In the genomic region with DNA sequence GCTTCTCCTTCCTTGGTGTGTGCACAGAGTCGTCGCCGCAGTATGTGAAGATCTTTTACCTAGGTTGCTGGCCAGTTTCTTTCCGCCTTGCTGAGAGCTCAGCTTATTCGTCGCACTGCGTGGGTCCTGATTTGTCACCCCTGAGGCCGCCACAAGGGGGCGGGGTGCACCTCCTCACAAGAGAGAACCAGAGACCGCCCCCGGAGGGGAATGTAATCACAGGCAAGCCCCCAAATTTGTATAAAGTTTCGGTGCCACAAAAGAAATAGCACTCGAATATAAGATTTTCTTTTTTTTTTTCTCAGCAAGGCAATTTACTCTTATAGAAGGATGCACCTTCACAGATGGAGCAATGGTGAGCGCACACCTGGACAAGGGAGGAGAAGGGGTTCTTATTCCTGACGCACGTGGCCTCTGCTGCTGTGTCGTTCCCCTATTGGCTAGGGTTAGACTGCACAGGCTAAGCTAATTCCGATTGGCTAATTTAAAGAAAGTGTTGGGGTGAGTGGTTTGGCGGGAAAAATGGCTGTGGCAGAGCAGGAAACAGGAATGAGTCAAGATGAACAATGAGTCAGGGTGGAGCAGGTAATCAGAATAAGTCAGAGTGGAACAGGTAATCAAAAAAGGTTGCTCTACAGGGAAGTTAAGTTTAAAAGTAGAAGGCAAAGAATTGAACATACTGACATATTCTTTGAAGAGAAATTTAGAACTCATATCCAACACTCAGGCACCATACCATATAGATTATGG, we compare ENCODE assay signal across 13 cellular contexts. TPM values are rescaled to one million over a fixed set of nuclear protein-coding genes. Genes with fewer than 3 reads are reported as not detected.
DNase-seq lines count a peak whose midpoint lies in the region; ATAC-seq, FAIRE-seq and TF ChIP-seq lines count a peak whose summit lies in the region.
"Had no signal": no experiment of that assay in that cellular context is flagged by ENCODE, and none has a peak within 500 bp of the region (broad histone marks: within the 10 kb centered on the region; RNA-seq: fewer than 3 reads in every experiment).

No MANE protein-coding gene starts in this region.

- H3K56ac ChIP-seq in H1 (replicated peaks; ENCODE audit: insufficient read length, low read depth, low read length): no peak overlapping the region

- H2BK5ac ChIP-seq in H1 (ENCODE audit: low read depth, low read length): no peak overlapping the region

- H2BK20ac ChIP-seq in H1 (ENCODE audit: low read length): no peak overlapping the region

- H3K4me2 ChIP-seq in OCI-LY7 (ENCODE audit: low read length): no peak overlapping the region
- H3K4me2 ChIP-seq in H1 (ENCODE audit: insufficient read depth in 1 of 2, low read depth in 2 of 2, low read length in 2 of 2): no peak overlapping the region
- H3K4me2 ChIP-seq in MM.1S (ENCODE audit: low read depth, low read length): no peak overlapping the region

- peak in 6 of 9 donors; percentile 5 to 23 (median 12) for TF ChIP-seq CTCF in heart right ventricle (IDR thresholded peaks at IDR 0.05)
- peak; percentile 63 for TF ChIP-seq CTCF in OCI-LY7 (conservative IDR thresholded peaks at IDR 0.05; ENCODE audit: low read length)
- peak; percentile 59 to 92 (median 61) for TF ChIP-seq CTCF in H1 (IDR thresholded peaks at IDR 0.05; ENCODE audit: control extremely low read depth in 1 of 3, insufficient read depth in 1 of 3, low read depth in 1 of 3, low read length in 3 of 3)
- peak; percentile 37 for TF ChIP-seq CTCF in subcutaneous adipose tissue (IDR thresholded peaks at IDR 0.05; ENCODE audit: low read depth)
- no peak for TF ChIP-seq CTCF in MM.1S (IDR thresholded peaks at IDR 0.05; ENCODE audit: low read length)

- H2AFZ ChIP-seq in OCI-LY7 (ENCODE audit: low read length) (no peak overlapping the region), H1 (ENCODE audit: low read length) (no peak overlapping the region), MM.1S (ENCODE audit: low read length) (no peak overlapping the region)

- peak; percentile 69 to 77 for TF ChIP-seq RAD21 in H1 (IDR thresholded peaks at IDR 0.05 in 1 of 2, conservative IDR thresholded peaks at IDR 0.05 in 1 of 2; ENCODE audit: low read depth in 2 of 2, low read length in 2 of 2)

- no peak for ATAC-seq in heart right ventricle
- ATAC-seq in left ventricle myocardium superior: no peak
- no peak for ATAC-seq in HG03108 (IDR thresholded peaks at IDR 0.05; ENCODE audit: unreplicated experiment)
- ATAC-seq: psoas muscle had no signal

- H3K27me3 ChIP-seq in heart right ventricle (no peaks in the 10 kb centered on the region), H1 (replicated peaks in 1 of 4; ENCODE audit: control insufficient read depth in 3 of 4, extremely low read depth in 1 of 4, insufficient read depth in 3 of 4, low read length in 3 of 4) (no peaks in the 10 kb centered on the region), MM.1S (replicated peaks; ENCODE audit: insufficient read depth, low read length) (no peaks in the 10 kb centered on the region)
- H3K27me3 ChIP-seq: suprapubic skin had no signal

- H3K79me2 ChIP-seq in OCI-LY7 (ENCODE audit: insufficient read depth, low read depth, low read length) (peaks cover 86% of the 10 kb centered on the region), H1 (ENCODE audit: control insufficient read depth in 1 of 2, insufficient read depth in 2 of 2, low read length in 2 of 2) (peaks cover 7 to 63% of the 10 kb centered on the region in 2 experiments; a peak in 2 of 4 replicates), MM.1S (ENCODE audit: low read length) (peaks cover 85% of the 10 kb centered on the region)

- H2BK120ac ChIP-seq in H1 (replicated peaks; ENCODE audit: low read depth, low read length): no peak overlapping the region

- no peak overlapping the region for H2AK5ac ChIP-seq in H1 (ENCODE audit: low read depth, low read length)

- H3K79me1 ChIP-seq in H1 (ENCODE audit: low read depth, low read length): peaks cover 3% of the 10 kb centered on the region

- H3K9ac ChIP-seq in H1 (replicated peaks in 1 of 4; ENCODE audit: extremely low read depth in 1 of 4, low read depth in 3 of 4, low read length in 3 of 4) (no peak overlapping the region), MM.1S (ENCODE audit: low read length) (no peak overlapping the region)

- H3K27ac ChIP-seq in heart right ventricle (no peak overlapping the region), OCI-LY7 (ENCODE audit: low read depth, low read length, poor library complexity, severe bottlenecking) (no peak overlapping the region), H1 (ENCODE audit: low read depth, low read length) (peak overlapping the region; percentile 50; the same call in 1 of the 2 replicates), MM.1S (ENCODE audit: low read length) (no peak overlapping the region)
- H3K27ac ChIP-seq: HL-60, psoas muscle, suprapubic skin had no signal

- H3K23me2 ChIP-seq in H1 (ENCODE audit: low read depth, low read length): no peaks in the 10 kb centered on the region

- WGBS in heart right ventricle, 2 donors: 98 to 99% methylated on average over 19 of the region's 19 CpGs
- WGBS in H1 (ENCODE audit: extremely low coverage in 1 of 2, insufficient coverage in 1 of 2, insufficient read length in 1 of 2, insufficient replicate concordance in 2 of 2, low coverage in 1 of 2, low lambda C conversion rate in 2 of 2, missing lambda C conversion rate in 1 of 2), 2 experiments: 69% methylated on average over 19 of the region's 19 CpGs; no CpG with 5 or more reads in 1 of the 2 experiments

- FAIRE-seq in H1 (lab: Jason Lieb, UNC): no peak

- TF ChIP-seq EP300 in H1 (IDR thresholded peaks at IDR 0.05; ENCODE audit: borderline replicate concordance in 1 of 2, low read depth in 2 of 2, low read length in 2 of 2): no peak

- BruUV-seq in OCI-LY7 (replicated peaks; lab: Mats Ljungman, UMichigan): TSS peak; percentile 52

- no peaks in the 10 kb centered on the region for H3F3A ChIP-seq in MM.1S (ENCODE audit: insufficient read depth, low read length)

- peak overlapping the region; percentile 40 for H4K91ac ChIP-seq in H1 (replicated peaks; ENCODE audit: insufficient read length, low read length)

- H3K9me3 ChIP-seq in heart right ventricle: peaks cover 0 to 27% (median 5%) of the 10 kb centered on the region in 11 donors
- H3K9me3 ChIP-seq in OCI-LY7 (ENCODE audit: low read length): peaks cover 45% of the 10 kb centered on the region; the same call in 1 of the 2 replicates
- H3K9me3 ChIP-seq in H1 (ENCODE audit: insufficient read depth in 2 of 2, low read depth in 1 of 2, low read length in 1 of 2): peaks cover 0 to 3% of the 10 kb centered on the region in 2 experiments; a peak in 2 of 4 replicates
- no peaks in the 10 kb centered on the region for H3K9me3 ChIP-seq in MM.1S (replicated peaks; ENCODE audit: insufficient read depth, low read length)

- DNase-seq in heart right ventricle (no peak), left ventricle myocardium superior (no peak), OCI-LY7 (ENCODE audit: low spot score) (no peak), H1 (ENCODE audit: low read depth in 1 of 2, low spot score in 2 of 2) (peak in 1 of 2 experiments; percentile 92), MM.1S (no peak), iPS-NIHi11 (ENCODE audit: low spot score) (no peak)
- DNase-seq: glutamatergic neuron, NCI-H1105 treated with DMSO at 0.1 percent for 48 hours, psoas muscle had no signal

- peaks cover 0 to 28% (median 19%) of the 10 kb centered on the region in 9 donors for H3K4me1 ChIP-seq in heart right ventricle
- peaks cover 4% of the 10 kb centered on the region for H3K4me1 ChIP-seq in OCI-LY7 (ENCODE audit: insufficient read depth, low read length, poor library complexity, severe bottlenecking)
- peaks cover 0 to 7% (median 4%) of the 10 kb centered on the region in 4 experiments; a peak in 5 of 7 replicates for H3K4me1 ChIP-seq in H1 (replicated peaks in 1 of 4; ENCODE audit: control insufficient read depth in 3 of 4, insufficient read depth in 4 of 4, low read length in 3 of 4)
- H3K4me1 ChIP-seq in MM.1S (ENCODE audit: low read length): no peaks in the 10 kb centered on the region
- H3K4me1 ChIP-seq: psoas muscle had no signal

- H3K36me3 ChIP-seq in heart right ventricle (peaks cover 0 to 33% (median 6%) of the 10 kb centered on the region in 9 donors), OCI-LY7 (ENCODE audit: insufficient read depth, low read length) (peaks cover 84% of the 10 kb centered on the region), H1 (ENCODE audit: control insufficient read depth in 2 of 4, insufficient read depth in 4 of 4, low read length in 3 of 4) (peaks cover 0 to 3% (median 0%) of the 10 kb centered on the region in 4 experiments; a peak in 1 of 8 replicates), MM.1S (replicated peaks; ENCODE audit: insufficient read depth, low read length) (peaks cover 15% of the 10 kb centered on the region)

- POLR2A ChIA-PET in OCI-LY7 (lab: Charles Lee) (interaction anchor here (1.8 kb wide), 1 partner anchor 8 kb away, joined by 9 read pairs; no protein-coding TSS in a partner anchor), H1 (lab: Charles Lee; ENCODE audit: partially characterized antibody) (interaction anchor here (0.9 to 1.6 kb wide), 4 partner anchors 13 to 19 kb away, joined by 3 to 5 read pairs (median 4); no protein-coding TSS in a partner anchor)

- peak overlapping the region; percentile 20; the same call in 1 of the 2 replicates for H4K8ac ChIP-seq in H1 (ENCODE audit: extremely low read depth, insufficient read depth, low read length)

- H4K5ac ChIP-seq in H1 (ENCODE audit: insufficient read length, low read depth, low read length): no peak overlapping the region

- CTCF ChIA-PET in OCI-LY7 (lab: Charles Lee; ENCODE audit: unreplicated experiment) (no interaction called here), H1 (lab: Charles Lee; ENCODE audit: partially characterized antibody) (interaction anchor here (0.6 to 2.5 kb wide), 35 partner anchors 9 to 1956 kb away, joined by 3 to 26 read pairs (median 4); a partner anchor contains a TSS)

- no peak overlapping the region for H2BK12ac ChIP-seq in H1 (ENCODE audit: low read depth, low read length)

- no peak overlapping the region for H3K18ac ChIP-seq in H1 (ENCODE audit: extremely low read depth, low read length)

- H3K23ac ChIP-seq in H1 (ENCODE audit: insufficient read length): no peak overlapping the region

- intact Hi-C loops in heart right ventricle (cut with DNase I): no loop called here
- intact Hi-C loops in left ventricle myocardium superior (cut with micrococcal nuclease): no loop called here
- intact Hi-C loops in OCI-LY7 (cut with micrococcal nuclease; ENCODE audit: unreplicated experiment): no loop called here

- H4K20me1 ChIP-seq in OCI-LY7 (ENCODE audit: insufficient read depth, low read length) (no peaks in the 10 kb centered on the region), H1 (replicated peaks in 1 of 2; ENCODE audit: control insufficient read depth in 1 of 2, insufficient read depth in 2 of 2, low read length in 2 of 2) (peaks cover 0 to 4% of the 10 kb centered on the region in 2 experiments), MM.1S (ENCODE audit: insufficient read depth, low read length) (peaks cover 8% of the 10 kb centered on the region; the same call in 1 of the 2 replicates)

- H3K4me3 ChIP-seq in heart right ventricle: no peak overlapping the region
- H3K4me3 ChIP-seq in OCI-LY7 (ENCODE audit: low read depth, low read length, poor library complexity, severe bottlenecking): no peak overlapping the region
- H3K4me3 ChIP-seq in H1 (ENCODE audit: extremely low read depth in 1 of 4, insufficient read depth in 2 of 4, low read depth in 3 of 4, low read length in 4 of 4): no peak overlapping the region
- H3K4me3 ChIP-seq in MM.1S (ENCODE audit: low read length): no peak overlapping the region
- H3K4me3 ChIP-seq: psoas muscle, suprapubic skin had no signal

- H2BK15ac ChIP-seq in H1 (ENCODE audit: low read length): no peak overlapping the region

- peak overlapping the region; percentile 53 for H3K4ac ChIP-seq in H1 (replicated peaks; ENCODE audit: insufficient read length, low read depth, low read length)

- no peak for TF ChIP-seq POLR2A in H1 (IDR thresholded peaks at IDR 0.05; ENCODE audit: control extremely low read depth in 1 of 2, low read depth in 2 of 2, low read length in 2 of 2)

- H3K9me2 ChIP-seq in OCI-LY7 (ENCODE audit: insufficient read depth, low read length) (no peaks in the 10 kb centered on the region), MM.1S (replicated peaks; ENCODE audit: insufficient read depth, low read length) (no peaks in the 10 kb centered on the region)

- no peak overlapping the region for H3K14ac ChIP-seq in H1 (ENCODE audit: insufficient read length)

RNA-seq across cellular contexts. Expression of a gene that starts 19.5 kb away (rescaled TPM):
- total RNA-seq in heart right ventricle: 10 to 100 TPM; 19.7 to 30.2 (median 22.6) TPM
- polyA plus RNA-seq in heart right ventricle: 10 to 100 TPM in 1 of 2 donors, 1 to 10 TPM in 1; 8.0 to 11.6 TPM
- total RNA-seq in left ventricle myocardium superior: 23.3 TPM
- 45.4 and 50.5 TPM in 2 replicates for total RNA-seq in OCI-LY7 (2014; rRNA removed; shearing (Covaris generic))
- total RNA-seq in OCI-LY7 (2022): 75.6 and 86.5 TPM in 2 replicates
- total RNA-seq in H1 (2021; fragmentation: NEBNext Ultra II Directional; extraction: Animal tissue kit (Norgen Biotek cat#: 25700)): 21.1 and 24.7 TPM in 2 replicates
- 6.7 and 7.9 TPM in 2 replicates for polyA plus RNA-seq in H1 (2011; rRNA removed)
- polyA plus RNA-seq in H1 (2011; cell fraction: cytosol; rRNA removed): 10.4 TPM
- 14.1 TPM for polyA plus RNA-seq in H1 (2011; cell fraction: nucleus; rRNA removed)
- polyA plus RNA-seq in H1 (2012, experiment 1 of 2): 6.9 to 12.3 TPM (median 9.0 TPM) in 4 replicates
- polyA plus RNA-seq in H1 (2012, experiment 2 of 2): 0.51 TPM
- 10.1 TPM for polyA plus RNA-seq in H1 (2013, experiment 1 of 2)
- polyA plus RNA-seq in H1 (2013, experiment 2 of 2): 10.3 TPM
- polyA minus RNA-seq in H1 (2011; rRNA and poly(A)+ RNA removed): 34.1 and 42.0 TPM in 2 replicates
- polyA minus RNA-seq in H1 (2011; cell fraction: cytosol; rRNA and poly(A)+ RNA removed): 18.4 TPM
- polyA minus RNA-seq in H1 (2011; cell fraction: nucleus; rRNA and poly(A)+ RNA removed): 29.2 TPM
- 10 to 100 TPM; 41.6 to 74.7 (median 55.8) TPM for total RNA-seq in subcutaneous adipose tissue
